Comparison of ENCODE assay signal across 9 cellular contexts in the genomic region with DNA sequence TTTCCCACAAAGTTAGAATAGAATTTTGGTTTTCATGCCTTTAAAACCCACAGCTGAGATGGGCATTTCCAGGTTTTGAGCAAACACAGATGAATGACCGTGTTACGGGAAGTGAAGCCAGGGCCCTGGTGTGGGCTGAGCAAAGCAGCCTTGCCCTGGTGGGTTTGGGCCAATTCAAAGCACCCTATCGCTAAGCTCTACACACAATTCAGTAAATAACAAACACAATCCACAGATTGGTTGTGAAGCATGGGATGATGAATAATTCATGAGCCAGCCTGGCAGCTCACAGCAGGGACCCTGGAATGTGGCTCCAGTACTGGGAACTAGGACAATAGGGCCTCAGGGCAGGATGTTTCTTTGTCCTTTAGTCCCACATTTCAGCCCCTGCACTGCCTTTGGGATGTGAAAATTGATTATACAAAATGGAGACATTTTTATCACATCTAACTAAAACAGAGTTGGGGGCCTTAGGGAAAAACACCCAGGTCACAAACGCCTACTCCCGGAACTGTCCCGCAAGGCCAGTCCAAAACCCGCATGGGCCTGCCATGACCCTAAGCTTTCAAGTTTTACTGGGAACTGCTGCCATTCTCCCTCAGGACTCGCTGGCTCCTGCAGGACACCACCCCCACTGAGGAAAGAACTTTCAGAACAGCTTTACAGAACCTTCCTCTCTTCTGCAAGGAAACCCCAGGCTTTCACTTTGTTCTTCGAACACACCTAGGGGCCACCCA.
DNase-seq lines count a peak whose midpoint lies in the region; ATAC-seq and TF ChIP-seq lines count a peak whose summit lies in the region.
"Had no signal": no experiment of that assay in that cellular context is flagged by ENCODE, and none has a peak within 500 bp of the region (broad histone marks: within the 10 kb centered on the region; RNA-seq: fewer than 3 reads in every experiment).

No MANE protein-coding gene starts in this region.

- WGBS in iPS DF 6.9 (ENCODE audit: insufficient coverage, insufficient read length), result no CpG with 5 or more reads among the region's 9 CpGs
- 82 to 86% (median 85%) methylated on average over 9 of the region's 9 CpGs for WGBS in stomach, 5 donors

- TF ChIP-seq CTCF in WTC11 (IDR thresholded peaks at IDR 0.05), result no peak
- TF ChIP-seq CTCF in stomach (IDR thresholded peaks at IDR 0.05), result no peak

- TF ChIP-seq EP300 in stomach (IDR thresholded peaks at IDR 0.05), result no peak

- no peaks in the 10 kb centered on the region for H3K9me3 Mint-ChIP-seq in activated CD4-positive, alpha-beta memory T cell treated with anti-CD3 and anti-CD28 coated beads, Interleukin-2, amount 10 ng/mL, durations not matched to agents 7 days and 5 days
- H3K9me3 Mint-ChIP-seq in activated CD4-positive, alpha-beta memory T cell treated with anti-CD3 and anti-CD28 coated beads for 36 hours, result no peaks in the 10 kb centered on the region
- H3K9me3 Mint-ChIP-seq in WTC11, result no peaks in the 10 kb centered on the region

- no peaks in the 10 kb centered on the region for H3K4me1 Mint-ChIP-seq in activated CD4-positive, alpha-beta memory T cell treated with anti-CD3 and anti-CD28 coated beads, Interleukin-2, amount 10 ng/mL, durations not matched to agents 7 days and 5 days
- H3K4me1 Mint-ChIP-seq in activated CD4-positive, alpha-beta memory T cell treated with anti-CD3 and anti-CD28 coated beads for 36 hours (ENCODE audit: low read depth), result no peaks in the 10 kb centered on the region
- peaks cover 79% of the 10 kb centered on the region for H3K4me1 Mint-ChIP-seq in WTC11

- no peaks in the 10 kb centered on the region for H3K36me3 Mint-ChIP-seq in activated CD4-positive, alpha-beta memory T cell treated with anti-CD3 and anti-CD28 coated beads, Interleukin-2, amount 10 ng/mL, durations not matched to agents 7 days and 5 days (ENCODE audit: low read depth)
- H3K36me3 Mint-ChIP-seq in activated CD4-positive, alpha-beta memory T cell treated with anti-CD3 and anti-CD28 coated beads for 36 hours, result no peaks in the 10 kb centered on the region
- no peaks in the 10 kb centered on the region for H3K36me3 Mint-ChIP-seq in WTC11

- H3K4me3 ChIP-seq in iPS DF 6.9 (ENCODE audit: low read length) (no peak overlapping the region), stomach (no peak overlapping the region)
- H3K4me3 ChIP-seq: K562 had no signal

- TF ChIP-seq POLR2A in stomach (IDR thresholded peaks at IDR 0.05), result no peak

- CTCF ChIA-PET in activated CD4-positive, alpha-beta memory T cell treated with anti-CD3 and anti-CD28 coated beads, Interleukin-2, amount 10 ng/mL, durations not matched to agents 7 days and 5 days (lab: Charles Lee), result no interaction called here
- CTCF ChIA-PET in activated CD4-positive, alpha-beta memory T cell treated with anti-CD3 and anti-CD28 coated beads for 36 hours (lab: Charles Lee), result no interaction called here
- CTCF ChIA-PET in WTC11 (lab: Charles Lee), result interaction anchor here (0.9 to 2.5 kb wide), 8 partner anchors 8 to 152 kb away, joined by 4 to 11 read pairs (median 4); no protein-coding TSS in a partner anchor

- intact Hi-C loops in activated CD4-positive, alpha-beta memory T cell treated with anti-CD3 and anti-CD28 coated beads for 36 hours (cut with micrococcal nuclease), result no loop called here
- intact Hi-C loops in stomach (cut with DNase I; ENCODE audit: low total_unique reads), result no loop called here

- H3K4me1 ChIP-seq in iPS DF 6.9 (ENCODE audit: control insufficient read depth, insufficient read depth, low read length), result peaks cover 18% of the 10 kb centered on the region
- no peaks in the 10 kb centered on the region for H3K4me1 ChIP-seq in stomach

- no peaks in the 10 kb centered on the region for H3K36me3 ChIP-seq in iPS DF 6.9 (ENCODE audit: control insufficient read depth, insufficient read depth, low read length)
- no peaks in the 10 kb centered on the region for H3K36me3 ChIP-seq in stomach

- H3K27me3 Mint-ChIP-seq in activated CD4-positive, alpha-beta memory T cell treated with anti-CD3 and anti-CD28 coated beads, Interleukin-2, amount 10 ng/mL, durations not matched to agents 7 days and 5 days, result peaks cover 3% of the 10 kb centered on the region
- peaks cover 1% of the 10 kb centered on the region for H3K27me3 Mint-ChIP-seq in activated CD4-positive, alpha-beta memory T cell treated with anti-CD3 and anti-CD28 coated beads for 36 hours
- H3K27me3 Mint-ChIP-seq in WTC11 (ENCODE audit: low read depth), result peaks cover 27% of the 10 kb centered on the region

- H3K4me3 Mint-ChIP-seq in activated CD4-positive, alpha-beta memory T cell treated with anti-CD3 and anti-CD28 coated beads, Interleukin-2, amount 10 ng/mL, durations not matched to agents 7 days and 5 days, result no peak overlapping the region
- no peak overlapping the region for H3K4me3 Mint-ChIP-seq in activated CD4-positive, alpha-beta memory T cell treated with anti-CD3 and anti-CD28 coated beads for 36 hours
- no peak overlapping the region; the same call in 1 of the 2 replicates for H3K4me3 Mint-ChIP-seq in WTC11

- POLR2A ChIA-PET in activated CD4-positive, alpha-beta memory T cell treated with anti-CD3 and anti-CD28 coated beads, Interleukin-2, amount 10 ng/mL, durations not matched to agents 7 days and 5 days (lab: Charles Lee), result no interaction called here
- POLR2A ChIA-PET in activated CD4-positive, alpha-beta memory T cell treated with anti-CD3 and anti-CD28 coated beads for 36 hours (lab: Charles Lee), result no interaction called here
- POLR2A ChIA-PET in WTC11 (lab: Charles Lee), result interaction anchor here (0.8 kb wide), 1 partner anchor 193 kb away, joined by 6 read pairs; no protein-coding TSS in a partner anchor

- peak; percentile 95 for ATAC-seq in WTC11
- no peak for ATAC-seq in HG03135 (IDR thresholded peaks at IDR 0.05; ENCODE audit: unreplicated experiment)

- peak overlapping the region; percentile 14 for H3K27ac ChIP-seq in iPS DF 6.9 (ENCODE audit: low read length)
- no peak overlapping the region for H3K27ac ChIP-seq in stomach

- H3K27ac Mint-ChIP-seq in activated CD4-positive, alpha-beta memory T cell treated with anti-CD3 and anti-CD28 coated beads, Interleukin-2, amount 10 ng/mL, durations not matched to agents 7 days and 5 days, result no peak overlapping the region
- H3K27ac Mint-ChIP-seq in activated CD4-positive, alpha-beta memory T cell treated with anti-CD3 and anti-CD28 coated beads for 36 hours, result no peak overlapping the region
- peak overlapping the region; percentile 99 for H3K27ac Mint-ChIP-seq in WTC11

- H3K27me3 ChIP-seq in iPS DF 6.9 (ENCODE audit: control insufficient read depth, insufficient read depth, low read length) (no peaks in the 10 kb centered on the region), stomach (no peaks in the 10 kb centered on the region)

- H3K9me3 ChIP-seq in iPS DF 6.9 (ENCODE audit: control insufficient read depth, insufficient read depth, low read length) (no peaks in the 10 kb centered on the region), stomach (no peaks in the 10 kb centered on the region)

- DNase-seq in activated CD4-positive, alpha-beta memory T cell treated with anti-CD3 and anti-CD28 coated beads, Interleukin-2, amount 10 ng/mL, durations not matched to agents 7 days and 5 days, result peak; percentile 4
- no peak for DNase-seq in activated CD4-positive, alpha-beta memory T cell treated with anti-CD3 and anti-CD28 coated beads for 36 hours
- DNase-seq in WTC11 (ENCODE audit: low spot score), result peak; percentile 90
- peak; percentile 96 for DNase-seq in iPS DF 6.9 (ENCODE audit: low read depth, low spot score)
- DNase-seq in stomach, result peak; percentile 4
- DNase-seq in NAMALWA (ENCODE audit: low spot score), result no peak
- no peak for DNase-seq in NCI-H2081 treated with DMSO at 0.1 percent for 48 hours (lab: John Stamatoyannopoulos, UW)

TF ChIP-seq in WTC11, 78 proteins besides CTCF, POLR2A, EP300 and RAD21 (continues in another document):
- TF ChIP-seq FOXK1 (CRISPR knock-in tag; IDR thresholded peaks at IDR 0.05), result peak; percentile 67; the same call in 1 of the 2 replicates
- TF ChIP-seq, protein P1, sequence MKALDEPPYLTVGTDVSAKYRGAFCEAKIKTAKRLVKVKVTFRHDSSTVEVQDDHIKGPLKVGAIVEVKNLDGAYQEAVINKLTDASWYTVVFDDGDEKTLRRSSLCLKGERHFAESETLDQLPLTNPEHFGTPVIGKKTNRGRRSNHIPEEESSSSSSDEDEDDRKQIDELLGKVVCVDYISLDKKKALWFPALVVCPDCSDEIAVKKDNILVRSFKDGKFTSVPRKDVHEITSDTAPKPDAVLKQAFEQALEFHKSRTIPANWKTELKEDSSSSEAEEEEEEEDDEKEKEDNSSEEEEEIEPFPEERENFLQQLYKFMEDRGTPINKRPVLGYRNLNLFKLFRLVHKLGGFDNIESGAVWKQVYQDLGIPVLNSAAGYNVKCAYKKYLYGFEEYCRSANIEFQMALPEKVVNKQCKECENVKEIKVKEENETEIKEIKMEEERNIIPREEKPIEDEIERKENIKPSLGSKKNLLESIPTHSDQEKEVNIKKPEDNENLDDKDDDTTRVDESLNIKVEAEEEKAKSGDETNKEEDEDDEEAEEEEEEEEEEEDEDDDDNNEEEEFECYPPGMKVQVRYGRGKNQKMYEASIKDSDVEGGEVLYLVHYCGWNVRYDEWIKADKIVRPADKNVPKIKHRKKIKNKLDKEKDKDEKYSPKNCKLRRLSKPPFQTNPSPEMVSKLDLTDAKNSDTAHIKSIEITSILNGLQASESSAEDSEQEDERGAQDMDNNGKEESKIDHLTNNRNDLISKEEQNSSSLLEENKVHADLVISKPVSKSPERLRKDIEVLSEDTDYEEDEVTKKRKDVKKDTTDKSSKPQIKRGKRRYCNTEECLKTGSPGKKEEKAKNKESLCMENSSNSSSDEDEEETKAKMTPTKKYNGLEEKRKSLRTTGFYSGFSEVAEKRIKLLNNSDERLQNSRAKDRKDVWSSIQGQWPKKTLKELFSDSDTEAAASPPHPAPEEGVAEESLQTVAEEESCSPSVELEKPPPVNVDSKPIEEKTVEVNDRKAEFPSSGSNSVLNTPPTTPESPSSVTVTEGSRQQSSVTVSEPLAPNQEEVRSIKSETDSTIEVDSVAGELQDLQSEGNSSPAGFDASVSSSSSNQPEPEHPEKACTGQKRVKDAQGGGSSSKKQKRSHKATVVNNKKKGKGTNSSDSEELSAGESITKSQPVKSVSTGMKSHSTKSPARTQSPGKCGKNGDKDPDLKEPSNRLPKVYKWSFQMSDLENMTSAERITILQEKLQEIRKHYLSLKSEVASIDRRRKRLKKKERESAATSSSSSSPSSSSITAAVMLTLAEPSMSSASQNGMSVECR (CRISPR knock-in tag; IDR thresholded peaks at IDR 0.05; ENCODE audit: borderline replicate concordance), result no peak
- peak; percentile 97; the same call in 1 of the 2 replicates for TF ChIP-seq TEAD1 (CRISPR knock-in tag; IDR thresholded peaks at IDR 0.05)
- TF ChIP-seq TEAD4 (CRISPR knock-in tag; IDR thresholded peaks at IDR 0.05), result peak; percentile 90
- TF ChIP-seq SP1 (CRISPR knock-in tag; conservative IDR thresholded peaks at IDR 0.05), result peak; percentile 44; the same call in 1 of the 2 replicates
- TF ChIP-seq ETV6 (CRISPR knock-in tag; IDR thresholded peaks at IDR 0.05), result peak; percentile 57; the same call in 1 of the 2 replicates

Comparison
In these comparisons a context has a peak if more than half of its experiments do, and no peak if none do; other contexts are left out.
1. DNase-seq: peak in activated CD4-positive, alpha-beta memory T cell treated with anti-CD3 and anti-CD28 coated beads, Interleukin-2, amount 10 ng/mL, durations not matched to agents 7 days and 5 days (single experiment), WTC11 (single experiment), iPS DF 6.9 (single experiment) and stomach (single experiment); none in activated CD4-positive, alpha-beta memory T cell treated with anti-CD3 and anti-CD28 coated beads for 36 hours (single experiment), NAMALWA (single experiment) and NCI-H2081 treated with DMSO at 0.1 percent for 48 hours (single experiment).